9 cellular contexts compared by ENCODE assay signal in the genomic region with DNA sequence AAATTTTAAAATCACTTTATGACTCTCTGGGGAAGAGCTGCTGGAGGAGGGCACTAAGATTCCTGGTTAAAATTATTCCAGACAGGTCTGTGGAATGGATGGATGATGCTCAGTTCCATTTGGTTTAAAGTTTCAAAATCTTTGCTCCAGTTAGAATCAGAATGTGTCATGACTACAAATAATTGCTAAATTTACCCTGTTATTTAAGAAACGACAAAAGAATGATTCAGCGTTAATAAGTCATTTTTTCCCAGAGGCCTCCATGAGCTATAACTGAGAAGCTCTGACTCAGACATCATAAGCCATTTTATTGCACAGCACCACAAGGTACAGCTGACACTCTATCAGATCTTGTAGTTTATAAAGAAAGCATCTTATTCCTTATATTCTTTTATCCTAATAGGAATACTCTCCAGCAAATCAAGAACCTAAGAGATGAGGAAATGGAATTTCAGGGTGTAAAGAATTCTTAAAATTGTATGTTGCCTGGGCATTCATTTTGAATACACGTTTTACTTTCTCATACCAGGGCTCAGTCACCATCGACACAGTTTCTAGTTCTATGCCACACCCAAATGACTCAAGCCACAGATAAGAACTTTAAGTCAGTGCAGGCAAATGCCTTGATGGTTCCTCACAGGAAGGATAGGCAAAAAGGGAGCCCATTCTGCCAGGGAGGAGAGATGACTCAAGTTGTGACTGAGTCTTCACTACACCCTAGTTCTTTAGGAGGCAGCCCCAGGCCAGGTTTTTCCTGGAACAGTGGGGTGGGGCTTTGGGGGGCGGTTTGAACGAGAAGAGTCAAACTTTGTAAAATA.
DNase-seq lines count a peak whose midpoint lies in the region; ATAC-seq and TF ChIP-seq lines count a peak whose summit lies in the region.
"Had no signal": no experiment of that assay in that cellular context is flagged by ENCODE, and none has a peak within 500 bp of the region (broad histone marks: within the 10 kb centered on the region; RNA-seq: fewer than 3 reads in every experiment).

No MANE protein-coding gene starts in this region.

- peak; percentile 79 for DNase-seq in AG04449 (ENCODE audit: low read depth, low spot score)
- DNase-seq in LHCN-M2 (ENCODE audit: low read depth): peak; percentile 98
- DNase-seq in caudate nucleus (lab: John Stamatoyannopoulos, UW): peak in 18 of 61 donors; percentile 1 to 63 (median 10)
- DNase-seq in lung microvascular endothelial cell (ENCODE audit: low read depth in 2 of 2): peak; percentile 13 to 88
- no peak for DNase-seq in activated CD4-positive, alpha-beta T cell treated with anti-CD3 and anti-CD28 coated beads for 36 hours
- DNase-seq in T-helper 1 cell: no peak
- DNase-seq in cerebellar nuclear complex (lab: John Stamatoyannopoulos, UW): no peak
- DNase-seq: naive thymus-derived CD4-positive, alpha-beta T cell had no signal

- TF ChIP-seq CTCF in AG04449 (IDR thresholded peaks at IDR 0.05; ENCODE audit: insufficient read depth, low read length, missing control alignments): no peak

- H3K4me1 Mint-ChIP-seq in activated CD4-positive, alpha-beta T cell treated with anti-CD3 and anti-CD28 coated beads for 36 hours: no peaks in the 10 kb centered on the region
- H3K4me1 Mint-ChIP-seq: naive thymus-derived CD4-positive, alpha-beta T cell had no signal

- ATAC-seq in HG02798 (IDR thresholded peaks at IDR 0.05; ENCODE audit: poor library complexity, unreplicated experiment): no peak
- ATAC-seq in activated CD4-positive, alpha-beta T cell treated with anti-CD3 and anti-CD28 coated beads for 36 hours: no peak
- ATAC-seq: naive thymus-derived CD4-positive, alpha-beta T cell had no signal

- no peaks in the 10 kb centered on the region for H3K27me3 Mint-ChIP-seq in activated CD4-positive, alpha-beta T cell treated with anti-CD3 and anti-CD28 coated beads for 36 hours
- H3K27me3 Mint-ChIP-seq: naive thymus-derived CD4-positive, alpha-beta T cell had no signal

- POLR2A ChIA-PET in AG04449 (lab: Yijun Ruan, JAX): interaction anchor here (0.6 to 1.3 kb wide), 2 partner anchors 9 to 313 kb away, joined by 3 to 4 read pairs; no protein-coding TSS in a partner anchor
- POLR2A ChIA-PET in activated CD4-positive, alpha-beta T cell treated with anti-CD3 and anti-CD28 coated beads for 36 hours (lab: Charles Lee): no interaction called here

- no peaks in the 10 kb centered on the region for H3K36me3 Mint-ChIP-seq in activated CD4-positive, alpha-beta T cell treated with anti-CD3 and anti-CD28 coated beads for 36 hours (ENCODE audit: low read depth)
- H3K36me3 Mint-ChIP-seq: naive thymus-derived CD4-positive, alpha-beta T cell had no signal

- CTCF ChIA-PET in AG04449 (lab: Yijun Ruan, JAX): no interaction called here
- CTCF ChIA-PET in activated CD4-positive, alpha-beta T cell treated with anti-CD3 and anti-CD28 coated beads for 36 hours (lab: Charles Lee): interaction anchor here (1.5 kb wide), 1 partner anchor 15 kb away, joined by 3 read pairs; no protein-coding TSS in a partner anchor

- H3K27ac Mint-ChIP-seq in activated CD4-positive, alpha-beta T cell treated with anti-CD3 and anti-CD28 coated beads for 36 hours: no peak overlapping the region
- H3K27ac Mint-ChIP-seq: naive thymus-derived CD4-positive, alpha-beta T cell had no signal

- H3K27ac ChIP-seq in caudate nucleus (ENCODE audit: low read depth, low read length): peak overlapping the region; percentile 67

- no peak overlapping the region for H3K4me3 Mint-ChIP-seq in activated CD4-positive, alpha-beta T cell treated with anti-CD3 and anti-CD28 coated beads for 36 hours
- H3K4me3 Mint-ChIP-seq: naive thymus-derived CD4-positive, alpha-beta T cell had no signal

- H3K9me3 Mint-ChIP-seq in activated CD4-positive, alpha-beta T cell treated with anti-CD3 and anti-CD28 coated beads for 36 hours (ENCODE audit: low read depth): peaks cover 2% of the 10 kb centered on the region

- intact Hi-C loops in activated CD4-positive, alpha-beta T cell treated with anti-CD3 and anti-CD28 coated beads for 36 hours (cut with DNase I, micrococcal nuclease): no loop called here

- peak overlapping the region; percentile 13; the same call in 1 of the 2 replicates for H3K4me3 ChIP-seq in AG04449 (ENCODE audit: low read depth, low read length)

Comparison
In these comparisons a context has a peak if more than half of its experiments do, and no peak if none do; other contexts are left out.
1. DNase-seq: peak in AG04449 (single experiment), LHCN-M2 (single experiment) and lung microvascular endothelial cell (2 of 2); none in activated CD4-positive, alpha-beta T cell treated with anti-CD3 and anti-CD28 coated beads for 36 hours (single experiment), T-helper 1 cell (0 of 5) and cerebellar nuclear complex (0 of 2).